Comparison of ENCODE assay signal across 8 cellular contexts in genomic region chr19:29843180-29844051, GRCh38. TPM values are rescaled to one million over a fixed set of nuclear protein-coding genes. Genes with fewer than 3 reads are reported as not detected.
DNase-seq lines count a peak whose midpoint lies in the region; ATAC-seq, FAIRE-seq and TF ChIP-seq lines count a peak whose summit lies in the region.

No MANE protein-coding gene starts in this region.

- H3K27me3 ChIP-seq in thoracic aorta (replicated peaks; ENCODE audit: insufficient read depth), result no peaks in the 10 kb centered on the region

- no peak overlapping the region for H3K27ac ChIP-seq in kidney (ENCODE audit: low read depth in 2 of 2, low read length in 2 of 2)
- H3K27ac ChIP-seq in thoracic aorta, result no peak overlapping the region

- peaks cover 0 to 18% of the 10 kb centered on the region in 2 donors for H3K4me1 ChIP-seq in kidney (ENCODE audit: control insufficient read depth in 1 of 2, insufficient read depth in 1 of 2, low read depth in 1 of 2, low read length in 2 of 2)
- H3K4me1 ChIP-seq in thoracic aorta (ENCODE audit: control insufficient read depth in 1 of 2, low read depth in 2 of 2), result peaks cover 13 to 19% of the 10 kb centered on the region in 2 donors

- no peak for TF ChIP-seq CTCF in astrocyte of the spinal cord (IDR thresholded peaks at IDR 0.05; ENCODE audit: low read depth, low read length)
- no peak for TF ChIP-seq CTCF in kidney (IDR thresholded peaks at IDR 0.05; ENCODE audit: borderline replicate concordance, extremely low read depth, insufficient read depth)
- TF ChIP-seq CTCF in thoracic aorta (IDR thresholded peaks at IDR 0.05), result no peak

- H3K9me3 ChIP-seq in kidney (ENCODE audit: control insufficient read depth in 1 of 2, low read length in 2 of 2), result no peaks in the 10 kb centered on the region
- H3K9me3 ChIP-seq in thoracic aorta, result no peaks in the 10 kb centered on the region

- FAIRE-seq in kidney (lab: Jason Lieb, UNC), result no peak

- peak overlapping the region in 1 of 2 donors; percentile 19 for H3K9ac ChIP-seq in kidney (ENCODE audit: low read length in 2 of 2)

- peak; percentile 10 for DNase-seq in stimulated activated CD4-positive, alpha-beta T cell treated with anti-CD3 and anti-CD28 coated beads, Interleukin-4, amount 100 ng/mL, for 1 hour
- no peak for DNase-seq in stimulated activated CD4-positive, alpha-beta T cell treated with anti-CD3 and anti-CD28 coated beads, Interleukin-2, amount 100 ng/mL, for 48 hours
- no peak for DNase-seq in astrocyte of the spinal cord (ENCODE audit: low read depth, low spot score)
- peak; percentile 86 for DNase-seq in kidney
- no peak for DNase-seq in thoracic aorta (ENCODE audit: low spot score)
- DNase-seq in NCI-H526 treated with DMSO at 0.1 percent for 48 hours (lab: John Stamatoyannopoulos, UW), result no peak

- ATAC-seq in thoracic aorta (ENCODE audit: insufficient number of reproducible peaks, low FRiP score, low read depth) (no peak), GM21390 (IDR thresholded peaks at IDR 0.05; ENCODE audit: unreplicated experiment) (no peak), HG02870 (IDR thresholded peaks at IDR 0.05; ENCODE audit: unreplicated experiment) (no peak)

- intact Hi-C loops in kidney (cut with DNase I), result no loop called here

- in situ Hi-C loops in astrocyte of the spinal cord (cut with HindIII; ENCODE audit: low sequenced_read_pairs), result no loop called here

- no peaks in the 10 kb centered on the region for H3K36me3 ChIP-seq in kidney (ENCODE audit: control insufficient read depth in 1 of 2, insufficient read depth in 2 of 2, low read length in 2 of 2)
- no peaks in the 10 kb centered on the region for H3K36me3 ChIP-seq in thoracic aorta

- H3K4me3 ChIP-seq in astrocyte of the spinal cord (ENCODE audit: low read depth, low read length) (peak overlapping the region; percentile 13), kidney (ENCODE audit: low read length in 2 of 2) (peak overlapping the region in 1 of 2 donors; percentile 49), thoracic aorta (peak overlapping the region; percentile 88)

RNA-seq across cellular contexts. Expression of gene CCNE1, which starts 31.6 kb away (rescaled TPM):
- total RNA-seq in kidney, result 1.4 TPM
- 1.3 TPM for polyA plus RNA-seq in kidney (ENCODE audit: insufficient read depth, low read depth, low replicate concordance)
- total RNA-seq in thoracic aorta, result 1 to 10 TPM in 1 of 2 donors, not detected in 1; 4.6 TPM

Comparison
In these comparisons a context has a peak if more than half of its experiments do, and no peak if none do; other contexts are left out.
1. DNase-seq: peak in stimulated activated CD4-positive, alpha-beta T cell treated with anti-CD3 and anti-CD28 coated beads, Interleukin-4, amount 100 ng/mL, for 1 hour (single experiment) and kidney (single experiment); none in stimulated activated CD4-positive, alpha-beta T cell treated with anti-CD3 and anti-CD28 coated beads, Interleukin-2, amount 100 ng/mL, for 48 hours (0 of 2), astrocyte of the spinal cord (single experiment), thoracic aorta (single experiment) and NCI-H526 treated with DMSO at 0.1 percent for 48 hours (single experiment).